Comparison of ENCODE assay signal across 29 cellular contexts in the genomic region with DNA sequence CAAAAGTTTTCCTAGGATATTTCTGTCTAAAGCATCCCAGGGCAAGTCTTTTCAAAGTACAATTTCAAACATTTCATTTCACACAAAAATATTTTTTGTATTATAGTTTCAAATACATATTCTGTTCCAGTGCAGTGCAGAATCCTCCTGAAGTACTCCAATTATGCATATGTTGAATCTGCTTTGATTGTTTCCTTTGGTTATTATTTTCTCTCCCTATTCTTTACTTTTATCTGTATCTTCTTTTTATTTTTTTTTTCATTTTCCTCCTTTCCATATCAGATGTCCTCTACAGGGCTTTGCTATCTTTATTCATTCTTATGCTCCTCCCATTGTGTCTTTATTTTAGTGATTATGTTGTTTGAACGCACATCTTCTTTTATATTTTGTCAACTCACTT.
"Had no signal": no experiment of that assay in that cellular context is flagged by ENCODE, and none has a peak within 500 bp of the region (broad histone marks: within the 10 kb centered on the region; RNA-seq: fewer than 3 reads in every experiment).

No MANE protein-coding gene starts in this region.

- H3K27ac ChIP-seq: neural progenitor cell, ovary, parathyroid adenoma, psoas muscle, right lobe of liver, sigmoid colon, spleen, stomach, thoracic aorta, thyroid gland, tibial nerve, upper lobe of left lung, vagina had no signal

- H3K27me3 ChIP-seq: neural progenitor cell, ovary, right lobe of liver, sigmoid colon, spleen, stomach, thyroid gland, tibial nerve, upper lobe of left lung, vagina had no signal

- H3K4me1 ChIP-seq: neural progenitor cell, parathyroid adenoma, psoas muscle, right lobe of liver, sigmoid colon, spleen, stomach, thyroid gland, tibial nerve, upper lobe of left lung, vagina had no signal

- H3K79me2 ChIP-seq: parathyroid adenoma had no signal

- H3K36me3 Mint-ChIP-seq: neural progenitor cell had no signal

- H3K4me1 Mint-ChIP-seq: nephron, neural progenitor cell had no signal

- H3K36me3 ChIP-seq: neural progenitor cell, ovary, right lobe of liver, sigmoid colon, stomach, thoracic aorta, thyroid gland, upper lobe of left lung had no signal

- H3K4me3 Mint-ChIP-seq: natural killer cell; nephron; neural progenitor cell; stimulated activated naive B cell treated with anti-CD40 and anti-IgM and Interleukin-4, amounts not matched to agents 10 μg/mL and 1 μg/mL and 100 μg/mL, for 72 hours; stimulated activated naive CD8-positive, alpha-beta T cell treated with anti-CD3 and anti-CD28 coated beads, Interleukin-15, Interleukin-2, amounts not matched to agents 100 ng/mL and 50 ng/mL, for 24 hours had no signal

- H3K4me3 ChIP-seq: neural progenitor cell, ovary, psoas muscle, right lobe of liver, sigmoid colon, smooth muscle cell, spleen, stomach, thoracic aorta, thyroid gland, tibial nerve, upper lobe of left lung, vagina had no signal

- H3K27ac Mint-ChIP-seq: natural killer cell; nephron; neural progenitor cell; progenitor cell of endocrine pancreas; stimulated activated naive B cell treated with anti-CD40 and anti-IgM and Interleukin-4, amounts not matched to agents 10 μg/mL and 1 μg/mL and 100 μg/mL, for 72 hours; stimulated activated naive CD8-positive, alpha-beta T cell treated with anti-CD3 and anti-CD28 coated beads, Interleukin-15, Interleukin-2, amounts not matched to agents 100 ng/mL and 50 ng/mL, for 24 hours had no signal

- H3K4me2 ChIP-seq: neural progenitor cell, smooth muscle cell had no signal

- H3K27me3 Mint-ChIP-seq: progenitor cell of endocrine pancreas; stimulated activated naive B cell treated with anti-CD40 and anti-IgM and Interleukin-4, amounts not matched to agents 10 μg/mL and 1 μg/mL and 100 μg/mL, for 72 hours; stimulated activated naive CD8-positive, alpha-beta T cell treated with anti-CD3 and anti-CD28 coated beads, Interleukin-15, Interleukin-2, amounts not matched to agents 100 ng/mL and 50 ng/mL, for 24 hours had no signal

- H2AFZ ChIP-seq: neural progenitor cell, parathyroid adenoma had no signal

- DNase-seq: natural killer cell; occipital lobe; ovary; posterior cingulate gyrus; psoas muscle; right cardiac atrium; right lobe of liver; sigmoid colon; spleen; stimulated activated CD4-positive, alpha-beta T cell treated with anti-CD3 and anti-CD28 coated beads, Interleukin-12 subunit alpha, Interleukin-12 subunit beta, amount 100 ng/mL, for 4 hours; stimulated activated CD4-positive, alpha-beta T cell treated with anti-CD3 and anti-CD28 coated beads, Interleukin-1b, Interleukin-23, amount 100 ng/mL, for 48 hours; stimulated activated CD4-positive, alpha-beta T cell treated with anti-CD3 and anti-CD28 coated beads, Interleukin-4, amount 100 ng/mL, for 1 hour; stimulated activated CD4-positive, alpha-beta T cell treated with anti-CD3 and anti-CD28 coated beads, Interleukin-4, amount 100 ng/mL, for 4 hours; stimulated activated CD8-positive, alpha-beta memory T cell treated with anti-CD3 and anti-CD28 coated beads, Interleukin-4, amount 100 ng/mL, for 48 hours; stimulated activated naive B cell treated with anti-CD40 and anti-IgM and Interleukin-4, amounts not matched to agents 10 μg/mL and 1 μg/mL and 100 μg/mL, for 72 hours; stimulated activated naive CD4-positive, alpha-beta T cell treated with Interleukin-2 at 50 U/mL for 16 hours; stomach; thyroid gland; trophoblast cell; upper lobe of left lung had no signal

- ATAC-seq: natural killer cell; psoas muscle; right cardiac atrium; right lobe of liver; stimulated activated naive B cell treated with anti-CD40 and anti-IgM and Interleukin-4, amounts not matched to agents 10 μg/mL and 1 μg/mL and 100 μg/mL, for 72 hours had no signal
